In genomic region chr2:28552045-28552823, GRCh38 we compare ENCODE assay signal across 16 cellular contexts. TPM values are rescaled to one million over a fixed set of nuclear protein-coding genes. Genes with fewer than 3 reads are reported as not detected.
DNase-seq lines count a peak whose midpoint lies in the region; ATAC-seq and TF ChIP-seq lines count a peak whose summit lies in the region.
"Had no signal": no experiment of that assay in that cellular context is flagged by ENCODE, and none has a peak within 500 bp of the region (broad histone marks: within the 10 kb centered on the region; RNA-seq: fewer than 3 reads in every experiment).

No MANE protein-coding gene starts in this region.

- no peaks in the 10 kb centered on the region for H3K27me3 Mint-ChIP-seq in stimulated activated naive CD8-positive, alpha-beta T cell treated with anti-CD3 and anti-CD28 coated beads, Interleukin-15, amount 100 ng/mL, for 72 hours
- H3K27me3 Mint-ChIP-seq in activated CD8-positive, alpha-beta T cell treated with anti-CD3 and anti-CD28 coated beads for 36 hours: no peaks in the 10 kb centered on the region
- no peaks in the 10 kb centered on the region for H3K27me3 Mint-ChIP-seq in CD4-positive, alpha-beta memory T cell

- no peak for TF ChIP-seq CTCF in activated CD8-positive, alpha-beta T cell treated with anti-CD3 and anti-CD28 coated beads for 36 hours (IDR thresholded peaks at IDR 0.05)
- no peak for TF ChIP-seq CTCF in fibroblast of mammary gland (conservative IDR thresholded peaks at IDR 0.05; ENCODE audit: control insufficient read depth, insufficient read depth, low read depth, low read length)

- no peak for DNase-seq in stimulated activated naive CD8-positive, alpha-beta T cell treated with anti-CD3 and anti-CD28 coated beads, Interleukin-15, Interleukin-2, amounts not matched to agents 100 U/mL and 50 U/mL, for 24 hours
- no peak for DNase-seq in stimulated activated naive CD8-positive, alpha-beta T cell treated with anti-CD3 and anti-CD28 coated beads, Interleukin-15, amount 100 ng/mL, for 72 hours
- no peak for DNase-seq in activated CD8-positive, alpha-beta T cell treated with anti-CD3 and anti-CD28 coated beads for 36 hours
- DNase-seq in fibroblast of mammary gland (ENCODE audit: low read depth): peak; percentile 82
- DNase-seq in CD4-positive, alpha-beta memory T cell: no peak
- no peak for DNase-seq in posterior vena cava (ENCODE audit: low spot score)
- DNase-seq in NCI-H2029 (lab: John Stamatoyannopoulos, UW): no peak
- DNase-seq in cardiac septum (ENCODE audit: low spot score): no peak
- DNase-seq: activated CD8-positive, alpha-beta memory T cell treated with anti-CD3 and anti-CD28 coated beads for 24 hours; colonic mucosa; NCI-H187; NCI-H774 had no signal

- intact Hi-C loops in activated CD8-positive, alpha-beta T cell treated with anti-CD3 and anti-CD28 coated beads for 36 hours (cut with micrococcal nuclease): no loop called here
- intact Hi-C loops in CD4-positive, alpha-beta memory T cell (cut with micrococcal nuclease): no loop called here
- intact Hi-C loops in posterior vena cava (cut with DNase I): no loop called here
- intact Hi-C loops in cardiac septum (cut with DNase I): no loop called here

- POLR2A ChIA-PET in activated CD8-positive, alpha-beta T cell treated with anti-CD3 and anti-CD28 coated beads for 36 hours (lab: Charles Lee): interaction anchor here (0.6 kb wide), 1 partner anchor 16 kb away, joined by 3 read pairs; no protein-coding TSS in a partner anchor
- POLR2A ChIA-PET in CD4-positive, alpha-beta memory T cell (lab: Charles Lee; ENCODE audit: partially characterized antibody): no interaction called here

- no peaks in the 10 kb centered on the region for H3K36me3 ChIP-seq in CD4-positive, alpha-beta memory T cell (ENCODE audit: insufficient read depth, low read length)
- H3K36me3 ChIP-seq: colonic mucosa, tibial nerve had no signal

- peaks cover 8% of the 10 kb centered on the region for H3K4me1 Mint-ChIP-seq in stimulated activated naive CD8-positive, alpha-beta T cell treated with anti-CD3 and anti-CD28 coated beads, Interleukin-15, amount 100 ng/mL, for 72 hours
- peaks cover 12% of the 10 kb centered on the region for H3K4me1 Mint-ChIP-seq in activated CD8-positive, alpha-beta T cell treated with anti-CD3 and anti-CD28 coated beads for 36 hours (ENCODE audit: low read depth)
- H3K4me1 Mint-ChIP-seq in CD4-positive, alpha-beta memory T cell: peaks cover 3 to 19% (median 7%) of the 10 kb centered on the region in 4 donors

- no peak overlapping the region for H3K27ac ChIP-seq in CD4-positive, alpha-beta memory T cell (ENCODE audit: low read depth, low read length)
- H3K27ac ChIP-seq: colonic mucosa, tibial nerve had no signal

- CTCF ChIA-PET in activated CD8-positive, alpha-beta T cell treated with anti-CD3 and anti-CD28 coated beads for 36 hours (lab: Charles Lee): no interaction called here
- CTCF ChIA-PET in CD4-positive, alpha-beta memory T cell (lab: Charles Lee; ENCODE audit: partially characterized antibody): no interaction called here

- peaks cover 4% of the 10 kb centered on the region for H3K4me1 ChIP-seq in CD4-positive, alpha-beta memory T cell (ENCODE audit: insufficient read depth, low read length)
- H3K4me1 ChIP-seq: colonic mucosa, tibial nerve had no signal

- peak; percentile 35 for ATAC-seq in stimulated activated naive CD8-positive, alpha-beta T cell treated with anti-CD3 and anti-CD28 coated beads, Interleukin-15, Interleukin-2, amounts not matched to agents 100 U/mL and 50 U/mL, for 24 hours
- no peak for ATAC-seq in stimulated activated naive CD8-positive, alpha-beta T cell treated with anti-CD3 and anti-CD28 coated beads, Interleukin-15, amount 100 ng/mL, for 72 hours
- ATAC-seq in activated CD8-positive, alpha-beta T cell treated with anti-CD3 and anti-CD28 coated beads for 36 hours: peak; percentile 57
- ATAC-seq: GM12878, K562, Right ventricle myocardium inferior had no signal

- H3K4me3 ChIP-seq in fibroblast of mammary gland (ENCODE audit: control insufficient read depth, low read depth, low read length): no peak overlapping the region
- H3K4me3 ChIP-seq in CD4-positive, alpha-beta memory T cell (ENCODE audit: low read length in 2 of 2): no peak overlapping the region
- H3K4me3 ChIP-seq: colonic mucosa, GM12878, K562, tibial nerve had no signal

- H3K9me3 Mint-ChIP-seq in stimulated activated naive CD8-positive, alpha-beta T cell treated with anti-CD3 and anti-CD28 coated beads, Interleukin-15, amount 100 ng/mL, for 72 hours: no peaks in the 10 kb centered on the region
- H3K9me3 Mint-ChIP-seq in activated CD8-positive, alpha-beta T cell treated with anti-CD3 and anti-CD28 coated beads for 36 hours: no peaks in the 10 kb centered on the region
- no peaks in the 10 kb centered on the region for H3K9me3 Mint-ChIP-seq in CD4-positive, alpha-beta memory T cell

- no peaks in the 10 kb centered on the region for H3K36me3 Mint-ChIP-seq in activated CD8-positive, alpha-beta T cell treated with anti-CD3 and anti-CD28 coated beads for 36 hours (ENCODE audit: low read depth)
- no peaks in the 10 kb centered on the region for H3K36me3 Mint-ChIP-seq in CD4-positive, alpha-beta memory T cell

- H3K4me3 Mint-ChIP-seq in stimulated activated naive CD8-positive, alpha-beta T cell treated with anti-CD3 and anti-CD28 coated beads, Interleukin-15, amount 100 ng/mL, for 72 hours: no peak overlapping the region
- no peak overlapping the region for H3K4me3 Mint-ChIP-seq in activated CD8-positive, alpha-beta T cell treated with anti-CD3 and anti-CD28 coated beads for 36 hours
- H3K4me3 Mint-ChIP-seq in CD4-positive, alpha-beta memory T cell: no peak overlapping the region

- H3K27ac Mint-ChIP-seq in stimulated activated naive CD8-positive, alpha-beta T cell treated with anti-CD3 and anti-CD28 coated beads, Interleukin-15, amount 100 ng/mL, for 72 hours: no peak overlapping the region
- H3K27ac Mint-ChIP-seq in activated CD8-positive, alpha-beta T cell treated with anti-CD3 and anti-CD28 coated beads for 36 hours: no peak overlapping the region
- H3K27ac Mint-ChIP-seq in CD4-positive, alpha-beta memory T cell: peak overlapping the region in 2 of 7 donors; percentile 12 to 37

- H3K9me3 ChIP-seq in CD4-positive, alpha-beta memory T cell (ENCODE audit: control insufficient read depth in 1 of 2, low read length in 2 of 2): no peaks in the 10 kb centered on the region
- H3K9me3 ChIP-seq: colonic mucosa, tibial nerve had no signal

- no peaks in the 10 kb centered on the region for H3K27me3 ChIP-seq in CD4-positive, alpha-beta memory T cell (ENCODE audit: insufficient read depth, low read length)
- H3K27me3 ChIP-seq: colonic mucosa, tibial nerve had no signal

RNA-seq across cellular contexts. Expression of gene PLB1, which starts 56.4 kb away (rescaled TPM):
- total RNA-seq in activated CD8-positive, alpha-beta T cell treated with anti-CD3 and anti-CD28 coated beads for 36 hours: under 1 TPM; 0.25 to 0.50 TPM
- total RNA-seq in CD4-positive, alpha-beta memory T cell: under 1 TPM; 0.38 to 0.75 TPM
- polyA plus RNA-seq in CD4-positive, alpha-beta memory T cell: under 1 TPM; 0.88 to 0.91 TPM
- total RNA-seq in posterior vena cava (1 to 10 TPM; 3.2 to 9.5 TPM), cardiac septum (2.0 TPM)
